Comparison of ENCODE assay signal across 9 cellular contexts in genomic region chr2:61135510-61135909, GRCh38. TPM values are rescaled to one million over a fixed set of nuclear protein-coding genes. Genes with fewer than 3 reads are reported as not detected.
A peak's percentile ranks its signal among the peaks of the same experiment; 100 is the strongest.
DNase-seq lines count a peak whose midpoint lies in the region; ATAC-seq and TF ChIP-seq lines count a peak whose summit lies in the region.
"Had no signal": no experiment of that assay in that cellular context is flagged by ENCODE, and none has a peak within 500 bp of the region (broad histone marks: within the 10 kb centered on the region; RNA-seq: fewer than 3 reads in every experiment).

No MANE protein-coding gene starts in this region.

- no peaks in the 10 kb centered on the region for H3K27me3 ChIP-seq in Peyer's patch
- H3K27me3 ChIP-seq: ovary had no signal

- H3K4me1 ChIP-seq in Peyer's patch = no peaks in the 10 kb centered on the region

- H3K27ac Mint-ChIP-seq in activated naive CD8-positive, alpha-beta T cell treated with anti-CD3 and anti-CD28 coated beads, Interleukin-2, amount 10 ng/mL, durations not matched to agents 7 days and 5 days = no peak overlapping the region
- H3K27ac Mint-ChIP-seq in activated naive CD8-positive, alpha-beta T cell treated with anti-CD3 and anti-CD28 coated beads for 36 hours = no peak overlapping the region

- H3K36me3 Mint-ChIP-seq in activated naive CD8-positive, alpha-beta T cell treated with anti-CD3 and anti-CD28 coated beads, Interleukin-2, amount 10 ng/mL, durations not matched to agents 7 days and 5 days = no peaks in the 10 kb centered on the region
- H3K36me3 Mint-ChIP-seq in activated naive CD8-positive, alpha-beta T cell treated with anti-CD3 and anti-CD28 coated beads for 36 hours = no peaks in the 10 kb centered on the region

- DNase-seq in activated naive CD8-positive, alpha-beta T cell treated with anti-CD3 and anti-CD28 coated beads, Interleukin-2, amount 10 ng/mL, durations not matched to agents 7 days and 5 days = no peak
- DNase-seq in activated naive CD8-positive, alpha-beta T cell treated with anti-CD3 and anti-CD28 coated beads for 36 hours = no peak
- DNase-seq in Peyer's patch (no peak), fibroblast of the aortic adventitia (ENCODE audit: low read depth) (peak; percentile 78), stromal cell of bone marrow (ENCODE audit: low read depth) (peak; percentile 21), ureter (ENCODE audit: low spot score) (no peak), iPS-NIHi11 (ENCODE audit: low spot score) (no peak)

- no peak overlapping the region for H3K4me3 ChIP-seq in Peyer's patch
- no peak overlapping the region for H3K4me3 ChIP-seq in fibroblast of the aortic adventitia (ENCODE audit: low read depth, low read length)
- H3K4me3 ChIP-seq: ovary had no signal

- no peaks in the 10 kb centered on the region for H3K9me3 Mint-ChIP-seq in activated naive CD8-positive, alpha-beta T cell treated with anti-CD3 and anti-CD28 coated beads, Interleukin-2, amount 10 ng/mL, durations not matched to agents 7 days and 5 days
- H3K9me3 Mint-ChIP-seq in activated naive CD8-positive, alpha-beta T cell treated with anti-CD3 and anti-CD28 coated beads for 36 hours = no peaks in the 10 kb centered on the region

- POLR2A ChIA-PET in activated naive CD8-positive, alpha-beta T cell treated with anti-CD3 and anti-CD28 coated beads, Interleukin-2, amount 10 ng/mL, durations not matched to agents 7 days and 5 days (lab: Charles Lee) = no interaction called here

- no peaks in the 10 kb centered on the region for H3K9me3 ChIP-seq in Peyer's patch
- H3K9me3 ChIP-seq: ovary had no signal

- peaks cover 7% of the 10 kb centered on the region for H3K27me3 Mint-ChIP-seq in activated naive CD8-positive, alpha-beta T cell treated with anti-CD3 and anti-CD28 coated beads, Interleukin-2, amount 10 ng/mL, durations not matched to agents 7 days and 5 days
- H3K27me3 Mint-ChIP-seq in activated naive CD8-positive, alpha-beta T cell treated with anti-CD3 and anti-CD28 coated beads for 36 hours = no peaks in the 10 kb centered on the region

- H3K4me1 Mint-ChIP-seq in activated naive CD8-positive, alpha-beta T cell treated with anti-CD3 and anti-CD28 coated beads, Interleukin-2, amount 10 ng/mL, durations not matched to agents 7 days and 5 days = peaks cover 4% of the 10 kb centered on the region
- peaks cover 2% of the 10 kb centered on the region for H3K4me1 Mint-ChIP-seq in activated naive CD8-positive, alpha-beta T cell treated with anti-CD3 and anti-CD28 coated beads for 36 hours

- peak in 4 of 6 experiments; percentile 15 to 58 (median 40) for TF ChIP-seq CTCF in Peyer's patch (IDR thresholded peaks at IDR 0.05)
- TF ChIP-seq CTCF in fibroblast of the aortic adventitia (IDR thresholded peaks at IDR 0.05; ENCODE audit: insufficient read depth, low read length) = peak; percentile 52

- peak; percentile 54 for ATAC-seq in activated naive CD8-positive, alpha-beta T cell treated with anti-CD3 and anti-CD28 coated beads, Interleukin-2, amount 10 ng/mL, durations not matched to agents 7 days and 5 days (ENCODE audit: low read depth)
- ATAC-seq in GM18870 (IDR thresholded peaks at IDR 0.05; ENCODE audit: unreplicated experiment) = no peak

- H3K36me3 ChIP-seq in Peyer's patch = no peaks in the 10 kb centered on the region
- H3K36me3 ChIP-seq: ovary had no signal

- H3K4me3 Mint-ChIP-seq in activated naive CD8-positive, alpha-beta T cell treated with anti-CD3 and anti-CD28 coated beads, Interleukin-2, amount 10 ng/mL, durations not matched to agents 7 days and 5 days = no peak overlapping the region
- H3K4me3 Mint-ChIP-seq in activated naive CD8-positive, alpha-beta T cell treated with anti-CD3 and anti-CD28 coated beads for 36 hours = no peak overlapping the region

- H3K27ac ChIP-seq in Peyer's patch = no peak overlapping the region
- H3K27ac ChIP-seq: ovary had no signal

- TF ChIP-seq POLR2A in Peyer's patch (IDR thresholded peaks at IDR 0.05) = no peak

RNA-seq across cellular contexts. Expression of gene C2orf74, which starts 26.5 kb away (rescaled TPM):
- 10 to 100 TPM in 1 of 2 experiments, 1 to 10 TPM in 1; 7.6 to 16.1 TPM for total RNA-seq in activated naive CD8-positive, alpha-beta T cell treated with anti-CD3 and anti-CD28 coated beads, Interleukin-2, amount 10 ng/mL, durations not matched to agents 7 days and 5 days
- total RNA-seq in activated naive CD8-positive, alpha-beta T cell treated with anti-CD3 and anti-CD28 coated beads for 36 hours = 10 to 100 TPM; 11.7 to 12.6 TPM
- total RNA-seq in Peyer's patch (10 to 100 TPM in 1 of 4 donors, 1 to 10 TPM in 2, not detected in 1; 1.8 to 10.7 (median 2.8) TPM), fibroblast of the aortic adventitia (ENCODE audit: low replicate concordance) (8.0 and 19.0 TPM in 2 replicates), ureter (18.2 TPM)

Comparison
In these comparisons a context has a peak if more than half of its experiments do, and no peak if none do; other contexts are left out.
1. DNase-seq: peak in fibroblast of the aortic adventitia (single experiment) and stromal cell of bone marrow (single experiment); none in activated naive CD8-positive, alpha-beta T cell treated with anti-CD3 and anti-CD28 coated beads, Interleukin-2, amount 10 ng/mL, durations not matched to agents 7 days and 5 days (single experiment), activated naive CD8-positive, alpha-beta T cell treated with anti-CD3 and anti-CD28 coated beads for 36 hours (single experiment), Peyer's patch (0 of 3), ureter (single experiment) and iPS-NIHi11 (single experiment).